In the genomic region with DNA sequence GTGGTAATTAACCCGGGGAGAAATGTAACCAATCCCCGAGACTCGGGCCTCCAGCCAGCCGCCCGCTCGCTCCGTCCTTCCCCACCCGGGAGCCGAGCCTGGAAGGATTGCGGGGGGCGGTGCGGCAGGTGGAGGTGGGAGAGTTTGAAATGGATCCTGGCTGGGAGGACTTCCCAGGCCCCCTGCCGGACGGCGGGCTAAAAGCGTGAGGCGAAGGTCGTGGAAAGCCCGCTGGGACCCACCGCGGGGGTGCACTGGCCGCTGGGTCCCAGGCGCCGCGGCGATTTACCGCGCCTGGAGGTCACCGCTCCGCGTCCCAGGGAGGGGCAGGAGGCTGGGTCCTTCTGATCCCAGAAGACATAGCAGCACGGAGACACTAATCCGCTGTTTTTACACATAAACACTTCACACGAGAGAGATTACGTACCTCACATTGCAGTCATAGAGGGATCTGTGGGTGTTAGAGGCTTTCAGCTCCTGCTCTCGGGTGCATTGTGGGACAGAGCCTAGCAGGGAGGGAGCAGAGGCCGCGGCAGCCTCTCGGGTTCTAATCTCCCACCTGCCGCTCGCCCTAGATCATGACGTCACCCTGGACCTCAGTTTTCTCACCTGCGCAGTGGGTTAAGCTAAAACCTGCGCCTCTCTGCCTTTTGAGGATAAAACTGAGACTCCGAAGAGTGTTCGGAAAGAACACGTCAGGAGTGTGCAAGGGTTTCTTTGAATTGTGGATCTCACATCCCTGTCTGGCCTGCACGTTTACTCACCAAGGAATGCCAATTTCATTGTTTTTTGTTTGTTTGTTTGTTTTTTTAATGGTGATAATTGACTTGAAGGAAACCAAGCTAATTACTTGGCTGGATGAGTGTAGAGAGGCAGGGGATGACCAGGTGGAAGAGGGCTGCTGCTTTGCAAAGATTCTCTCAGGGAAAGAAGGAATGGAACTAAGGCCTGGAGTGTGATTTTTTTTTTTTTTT, we compare ENCODE assay signal across 8 cellular contexts. TPM values are rescaled to one million over a fixed set of nuclear protein-coding genes. Genes with fewer than 3 reads are reported as not detected.
DNase-seq lines count a peak whose midpoint lies in the region; ATAC-seq, FAIRE-seq and TF ChIP-seq lines count a peak whose summit lies in the region.

No MANE protein-coding gene starts in this region.

- POLR2A ChIA-PET in activated CD4-positive, alpha-beta T cell treated with anti-CD3 and anti-CD28 coated beads, Interleukin-2, amount 10 ng/mL, durations not matched to agents 7 days and 5 days (lab: Charles Lee), result no interaction called here
- POLR2A ChIA-PET in H1 (lab: Charles Lee; ENCODE audit: partially characterized antibody), result interaction anchor here (0.9 to 7.1 kb wide), 11 partner anchors 12 to 228 kb away, joined by 3 to 105 read pairs (median 3); a partner anchor contains a TSS

- H2AFZ ChIP-seq in H1 (ENCODE audit: low read length), result peak overlapping the region; percentile 99

- no peak overlapping the region for H4K91ac ChIP-seq in H1 (replicated peaks; ENCODE audit: insufficient read length, low read length)

- peaks cover 14% of the 10 kb centered on the region for H3K4me1 Mint-ChIP-seq in activated CD4-positive, alpha-beta T cell treated with anti-CD3 and anti-CD28 coated beads, Interleukin-2, amount 10 ng/mL, durations not matched to agents 7 days and 5 days
- H3K4me1 Mint-ChIP-seq in stimulated activated naive CD8-positive, alpha-beta T cell treated with anti-CD3 and anti-CD28 coated beads, Interleukin-15, amount 100 ng/mL, for 72 hours, result peaks cover 31% of the 10 kb centered on the region

- H3K4ac ChIP-seq in H1 (replicated peaks; ENCODE audit: insufficient read length, low read depth, low read length), result no peak overlapping the region

- H3K23ac ChIP-seq in H1 (ENCODE audit: insufficient read length), result no peak overlapping the region

- no peaks in the 10 kb centered on the region for H3K79me2 ChIP-seq in H1 (ENCODE audit: control insufficient read depth in 1 of 2, insufficient read depth in 2 of 2, low read length in 2 of 2)

- 0 out of 2 replicates have a peak overlapping the region, but pooled peaks have one; percentile 35 for H2BK5ac ChIP-seq in H1 (ENCODE audit: low read depth, low read length)

- peak overlapping the region; percentile 83 for H4K8ac ChIP-seq in H1 (ENCODE audit: extremely low read depth, insufficient read depth, low read length)

- no peak for TF ChIP-seq EP300 in H1 (IDR thresholded peaks at IDR 0.05; ENCODE audit: borderline replicate concordance in 1 of 2, low read depth in 2 of 2, low read length in 2 of 2)

- H3K4me3 ChIP-seq in H1 (ENCODE audit: extremely low read depth in 1 of 4, insufficient read depth in 2 of 4, low read depth in 3 of 4, low read length in 4 of 4) (peak overlapping the region; percentile 60 to 76 (median 72)), mucosa of descending colon (no peak overlapping the region)

- no peak overlapping the region for H2BK120ac ChIP-seq in H1 (replicated peaks; ENCODE audit: low read depth, low read length)

- H3K79me1 ChIP-seq in H1 (ENCODE audit: low read depth, low read length), result no peaks in the 10 kb centered on the region

- ATAC-seq in HG02678 (IDR thresholded peaks at IDR 0.05; ENCODE audit: unreplicated experiment), result peak; percentile 31
- ATAC-seq in mucosa of descending colon, result peak; percentile 51
- peak; percentile 81 for ATAC-seq in stimulated activated naive CD8-positive, alpha-beta T cell treated with anti-CD3 and anti-CD28 coated beads, Interleukin-15, amount 100 ng/mL, for 72 hours

- peak overlapping the region; percentile 62 for H2BK12ac ChIP-seq in H1 (ENCODE audit: low read depth, low read length)

- no peak overlapping the region for H4K5ac ChIP-seq in H1 (ENCODE audit: insufficient read length, low read depth, low read length)

- intact Hi-C loops in mucosa of descending colon (cut with DNase I, micrococcal nuclease), result no loop called here

- TF ChIP-seq RAD21 in H1 (IDR thresholded peaks at IDR 0.05 in 1 of 2, conservative IDR thresholded peaks at IDR 0.05 in 1 of 2; ENCODE audit: low read depth in 2 of 2, low read length in 2 of 2), result no peak

- 11% methylated on average over 46 of the region's 48 CpGs; no CpG with 5 or more reads in 1 of the 2 experiments for WGBS in H1 (ENCODE audit: extremely low coverage in 1 of 2, insufficient coverage in 1 of 2, insufficient read length in 1 of 2, insufficient replicate concordance in 2 of 2, low coverage in 1 of 2, low lambda C conversion rate in 2 of 2, missing lambda C conversion rate in 1 of 2), 2 experiments

- TF ChIP-seq CTCF in H1 (IDR thresholded peaks at IDR 0.05; ENCODE audit: control extremely low read depth in 1 of 3, insufficient read depth in 1 of 3, low read depth in 1 of 3, low read length in 3 of 3), result peak in 2 of 3 experiments; percentile 16 to 28; a peak in 2 of 4 replicates
- TF ChIP-seq CTCF in mucosa of descending colon (IDR thresholded peaks at IDR 0.05), result no peak

- H3K27me3 ChIP-seq in H1 (replicated peaks in 1 of 4; ENCODE audit: control insufficient read depth in 3 of 4, extremely low read depth in 1 of 4, insufficient read depth in 3 of 4, low read length in 3 of 4), result peaks cover 2 to 6% (median 4%) of the 10 kb centered on the region in 4 experiments; a peak in 4 of 7 replicates

- H3K18ac ChIP-seq in H1 (ENCODE audit: extremely low read depth, low read length), result peak overlapping the region; percentile 75

- FAIRE-seq in H1 (lab: Jason Lieb, UNC), result no peak

- H3K4me1 ChIP-seq in H1 (replicated peaks in 1 of 4; ENCODE audit: control insufficient read depth in 3 of 4, insufficient read depth in 4 of 4, low read length in 3 of 4) (peaks cover 5 to 10% (median 8%) of the 10 kb centered on the region in 4 experiments; a peak in 6 of 7 replicates), mucosa of descending colon (ENCODE audit: low read depth) (peaks cover 4% of the 10 kb centered on the region)

- TF ChIP-seq POLR2A in H1 (IDR thresholded peaks at IDR 0.05; ENCODE audit: control extremely low read depth in 1 of 2, low read depth in 2 of 2, low read length in 2 of 2), result no peak

- no peak overlapping the region for H3K56ac ChIP-seq in H1 (replicated peaks; ENCODE audit: insufficient read length, low read depth, low read length)

- H3K9me3 Mint-ChIP-seq in activated CD4-positive, alpha-beta T cell treated with anti-CD3 and anti-CD28 coated beads, Interleukin-2, amount 10 ng/mL, durations not matched to agents 7 days and 5 days, result no peaks in the 10 kb centered on the region
- H3K9me3 Mint-ChIP-seq in stimulated activated naive CD8-positive, alpha-beta T cell treated with anti-CD3 and anti-CD28 coated beads, Interleukin-15, amount 100 ng/mL, for 72 hours, result no peaks in the 10 kb centered on the region

- H3K36me3 ChIP-seq in H1 (ENCODE audit: control insufficient read depth in 2 of 4, insufficient read depth in 4 of 4, low read length in 3 of 4) (no peaks in the 10 kb centered on the region), mucosa of descending colon (ENCODE audit: low read depth) (no peaks in the 10 kb centered on the region)

- H3K9me3 ChIP-seq in H1 (ENCODE audit: insufficient read depth in 2 of 2, low read depth in 1 of 2, low read length in 1 of 2), result no peaks in the 10 kb centered on the region
- no peaks in the 10 kb centered on the region for H3K9me3 ChIP-seq in mucosa of descending colon

- DNase-seq in NCI-H2081 (lab: John Stamatoyannopoulos, UW), result peak; percentile 57 to 80
- no peak for DNase-seq in NCI-H2081 treated with DMSO at 0.1 percent for 48 hours (lab: John Stamatoyannopoulos, UW)
- DNase-seq in NCI-H1930 (lab: John Stamatoyannopoulos, UW), result peak; percentile 73
- DNase-seq in activated CD4-positive, alpha-beta T cell treated with anti-CD3 and anti-CD28 coated beads, Interleukin-2, amount 10 ng/mL, durations not matched to agents 7 days and 5 days, result peak; percentile 15
- no peak for DNase-seq in H1 (ENCODE audit: low read depth in 1 of 2, low spot score in 2 of 2)
- DNase-seq in mucosa of descending colon, result peak in 2 of 3 donors; percentile 57 to 62
- peak; percentile 60 to 78 for DNase-seq in stimulated activated naive CD8-positive, alpha-beta T cell treated with anti-CD3 and anti-CD28 coated beads, Interleukin-15, amount 100 ng/mL, for 72 hours

- CTCF ChIA-PET in activated CD4-positive, alpha-beta T cell treated with anti-CD3 and anti-CD28 coated beads, Interleukin-2, amount 10 ng/mL, durations not matched to agents 7 days and 5 days (lab: Charles Lee), result interaction anchor here (0.7 to 0.8 kb wide), 2 partner anchors 17 to 92 kb away, joined by 3 to 4 read pairs; a partner anchor contains a TSS
- CTCF ChIA-PET in H1 (lab: Charles Lee; ENCODE audit: partially characterized antibody), result interaction anchor here (0.8 to 2.8 kb wide), 8 partner anchors 8 to 87 kb away, joined by 3 to 13 read pairs (median 5); a partner anchor contains a TSS

- H2BK15ac ChIP-seq in H1 (ENCODE audit: low read length), result no peak overlapping the region; the same call in 1 of the 2 replicates

- H3K9ac ChIP-seq in H1 (replicated peaks in 1 of 4; ENCODE audit: extremely low read depth in 1 of 4, low read depth in 3 of 4, low read length in 3 of 4), result peak overlapping the region in 3 of 4 experiments; percentile 36 to 76 (median 55); a peak in 6 of 7 replicates

- peak overlapping the region; percentile 72; the same call in 1 of the 2 replicates for H2AK5ac ChIP-seq in H1 (ENCODE audit: low read depth, low read length)

- H3K27ac ChIP-seq in H1 (ENCODE audit: low read depth, low read length), result no peak overlapping the region

- peak overlapping the region; percentile 67 for H3K4me3 Mint-ChIP-seq in activated CD4-positive, alpha-beta T cell treated with anti-CD3 and anti-CD28 coated beads, Interleukin-2, amount 10 ng/mL, durations not matched to agents 7 days and 5 days
- peak overlapping the region; percentile 84 to 90 for H3K4me3 Mint-ChIP-seq in stimulated activated naive CD8-positive, alpha-beta T cell treated with anti-CD3 and anti-CD28 coated beads, Interleukin-15, amount 100 ng/mL, for 72 hours

- H3K27me3 Mint-ChIP-seq in activated CD4-positive, alpha-beta T cell treated with anti-CD3 and anti-CD28 coated beads, Interleukin-2, amount 10 ng/mL, durations not matched to agents 7 days and 5 days, result peaks cover 22% of the 10 kb centered on the region
- H3K27me3 Mint-ChIP-seq in stimulated activated naive CD8-positive, alpha-beta T cell treated with anti-CD3 and anti-CD28 coated beads, Interleukin-15, amount 100 ng/mL, for 72 hours, result peaks cover 19% of the 10 kb centered on the region

- H3K4me2 ChIP-seq in H1 (ENCODE audit: insufficient read depth in 1 of 2, low read depth in 2 of 2, low read length in 2 of 2), result peak overlapping the region; percentile 76 to 98

- H3K14ac ChIP-seq in H1 (ENCODE audit: insufficient read length), result no peak overlapping the region

- H4K20me1 ChIP-seq in H1 (replicated peaks in 1 of 2; ENCODE audit: control insufficient read depth in 1 of 2, insufficient read depth in 2 of 2, low read length in 2 of 2), result no peaks in the 10 kb centered on the region

- peaks cover 5% of the 10 kb centered on the region; the same call in 1 of the 2 replicates for H3K23me2 ChIP-seq in H1 (ENCODE audit: low read depth, low read length)

- H3K36me3 Mint-ChIP-seq in activated CD4-positive, alpha-beta T cell treated with anti-CD3 and anti-CD28 coated beads, Interleukin-2, amount 10 ng/mL, durations not matched to agents 7 days and 5 days (ENCODE audit: low read depth), result no peaks in the 10 kb centered on the region

- H3K27ac Mint-ChIP-seq in activated CD4-positive, alpha-beta T cell treated with anti-CD3 and anti-CD28 coated beads, Interleukin-2, amount 10 ng/mL, durations not matched to agents 7 days and 5 days, result peak overlapping the region; percentile 27
- peak overlapping the region; percentile 97 to 99 for H3K27ac Mint-ChIP-seq in stimulated activated naive CD8-positive, alpha-beta T cell treated with anti-CD3 and anti-CD28 coated beads, Interleukin-15, amount 100 ng/mL, for 72 hours

- no peak overlapping the region for H2BK20ac ChIP-seq in H1 (ENCODE audit: low read length)

RNA-seq across cellular contexts. Expression of a gene that starts 17.1 kb away (rescaled TPM):
- 10 to 100 TPM; 15.2 to 17.2 TPM for total RNA-seq in activated CD4-positive, alpha-beta T cell treated with anti-CD3 and anti-CD28 coated beads, Interleukin-2, amount 10 ng/mL, durations not matched to agents 7 days and 5 days
- total RNA-seq in H1 (2021; fragmentation: NEBNext Ultra II Directional; extraction: Animal tissue kit (Norgen Biotek cat#: 25700)), result 79.9 and 83.2 TPM in 2 replicates
- 181 and 202 TPM in 2 replicates for polyA plus RNA-seq in H1 (2011; rRNA removed)
- polyA plus RNA-seq in H1 (2011; cell fraction: cytosol; rRNA removed), result 193 TPM
- 404 TPM for polyA plus RNA-seq in H1 (2011; cell fraction: nucleus; rRNA removed)
- 71.3 to 146 TPM (median 132 TPM) in 4 replicates for polyA plus RNA-seq in H1 (2012, experiment 1 of 2)
- 179 TPM for polyA plus RNA-seq in H1 (2012, experiment 2 of 2)
- 79.7 TPM for polyA plus RNA-seq in H1 (2013, experiment 1 of 2)
- 94.6 TPM for polyA plus RNA-seq in H1 (2013, experiment 2 of 2)
- polyA minus RNA-seq in H1 (2011; rRNA and poly(A)+ RNA removed), result 189 and 196 TPM in 2 replicates
- 42.0 TPM for polyA minus RNA-seq in H1 (2011; cell fraction: cytosol; rRNA and poly(A)+ RNA removed)
- 55.3 TPM for polyA minus RNA-seq in H1 (2011; cell fraction: nucleus; rRNA and poly(A)+ RNA removed)
- 10 to 100 TPM; 19.1 to 38.9 (median 24.1) TPM for total RNA-seq in mucosa of descending colon

RNA-seq across cellular contexts. Expression of a gene that starts 19.3 kb away (rescaled TPM):
- total RNA-seq in activated CD4-positive, alpha-beta T cell treated with anti-CD3 and anti-CD28 coated beads, Interleukin-2, amount 10 ng/mL, durations not matched to agents 7 days and 5 days, result not detected
- not detected in 2 replicates for total RNA-seq in H1 (2021; fragmentation: NEBNext Ultra II Directional; extraction: Animal tissue kit (Norgen Biotek cat#: 25700))
- polyA plus RNA-seq in H1 (2011; rRNA removed), result not detected in 2 replicates
- polyA plus RNA-seq in H1 (2011; cell fraction: cytosol; rRNA removed), result not detected
- not detected for polyA plus RNA-seq in H1 (2011; cell fraction: nucleus; rRNA removed)
- not detected in 4 replicates for polyA plus RNA-seq in H1 (2012, experiment 1 of 2)
- not detected for polyA plus RNA-seq in H1 (2012, experiment 2 of 2)
- not detected for polyA plus RNA-seq in H1 (2013, experiment 1 of 2)
- polyA plus RNA-seq in H1 (2013, experiment 2 of 2), result not detected
- not detected in 2 replicates for polyA minus RNA-seq in H1 (2011; rRNA and poly(A)+ RNA removed)
- polyA minus RNA-seq in H1 (2011; cell fraction: cytosol; rRNA and poly(A)+ RNA removed), result not detected
- polyA minus RNA-seq in H1 (2011; cell fraction: nucleus; rRNA and poly(A)+ RNA removed), result not detected
- under 1 TPM; 0.03 to 0.32 (median 0.10) TPM for total RNA-seq in mucosa of descending colon

RNA-seq across cellular contexts. Expression of a gene that starts 44.4 kb away (rescaled TPM):
- total RNA-seq in activated CD4-positive, alpha-beta T cell treated with anti-CD3 and anti-CD28 coated beads, Interleukin-2, amount 10 ng/mL, durations not matched to agents 7 days and 5 days, result not detected
- 0.41 and 0.44 TPM in 2 replicates for total RNA-seq in H1 (2021; fragmentation: NEBNext Ultra II Directional; extraction: Animal tissue kit (Norgen Biotek cat#: 25700))
- 0.29 and 0.31 TPM in 2 replicates for polyA plus RNA-seq in H1 (2011; rRNA removed)
- polyA plus RNA-seq in H1 (2011; cell fraction: cytosol; rRNA removed), result 0.13 TPM
- polyA plus RNA-seq in H1 (2011; cell fraction: nucleus; rRNA removed), result 0.33 TPM
- polyA plus RNA-seq in H1 (2012, experiment 1 of 2), result 0.21 to 0.52 TPM (median 0.34 TPM) in 4 replicates
- polyA plus RNA-seq in H1 (2012, experiment 2 of 2), result 0.30 TPM
- polyA plus RNA-seq in H1 (2013, experiment 1 of 2), result 0.10 TPM
- 0.09 TPM for polyA plus RNA-seq in H1 (2013, experiment 2 of 2)
- not detected in 2 replicates for polyA minus RNA-seq in H1 (2011; rRNA and poly(A)+ RNA removed)
- polyA minus RNA-seq in H1 (2011; cell fraction: cytosol; rRNA and poly(A)+ RNA removed), result not detected
- polyA minus RNA-seq in H1 (2011; cell fraction: nucleus; rRNA and poly(A)+ RNA removed), result 0.40 TPM
- not detected for total RNA-seq in mucosa of descending colon

RNA-seq across cellular contexts. Expression of a gene that starts 59.1 kb away (rescaled TPM):
- not detected for total RNA-seq in activated CD4-positive, alpha-beta T cell treated with anti-CD3 and anti-CD28 coated beads, Interleukin-2, amount 10 ng/mL, durations not matched to agents 7 days and 5 days
- total RNA-seq in H1 (2021; fragmentation: NEBNext Ultra II Directional; extraction: Animal tissue kit (Norgen Biotek cat#: 25700)), result not detected in 2 replicates
- polyA plus RNA-seq in H1 (2011; rRNA removed), result 0.06 and 0.08 TPM in 2 replicates
- polyA plus RNA-seq in H1 (2011; cell fraction: cytosol; rRNA removed), result 0.08 TPM
- 0.16 TPM for polyA plus RNA-seq in H1 (2011; cell fraction: nucleus; rRNA removed)
- 0.03 to 0.05 TPM (median 0.03 TPM) in 3 of 4 replicates, not detected in the other for polyA plus RNA-seq in H1 (2012, experiment 1 of 2)
- polyA plus RNA-seq in H1 (2012, experiment 2 of 2), result not detected
- polyA plus RNA-seq in H1 (2013, experiment 1 of 2), result 0.02 TPM
- 0.02 TPM for polyA plus RNA-seq in H1 (2013, experiment 2 of 2)
- 0.15 and 0.22 TPM in 2 replicates for polyA minus RNA-seq in H1 (2011; rRNA and poly(A)+ RNA removed)
- not detected for polyA minus RNA-seq in H1 (2011; cell fraction: cytosol; rRNA and poly(A)+ RNA removed)
- 0.20 TPM for polyA minus RNA-seq in H1 (2011; cell fraction: nucleus; rRNA and poly(A)+ RNA removed)
- total RNA-seq in mucosa of descending colon, result not detected

Comparison
In these comparisons a context has a peak if more than half of its experiments do, and no peak if none do; other contexts are left out.
1. DNase-seq: peak in NCI-H2081 (2 of 2), NCI-H1930 (2 of 2), activated CD4-positive, alpha-beta T cell treated with anti-CD3 and anti-CD28 coated beads, Interleukin-2, amount 10 ng/mL, durations not matched to agents 7 days and 5 days (single experiment), mucosa of descending colon (2 of 3) and stimulated activated naive CD8-positive, alpha-beta T cell treated with anti-CD3 and anti-CD28 coated beads, Interleukin-15, amount 100 ng/mL, for 72 hours (2 of 2); none in NCI-H2081 treated with DMSO at 0.1 percent for 48 hours (single experiment) and H1 (0 of 2).
2. ATAC-seq: peak in every context shown above with its lines; median percentile 81 in stimulated activated naive CD8-positive, alpha-beta T cell treated with anti-CD3 and anti-CD28 coated beads, Interleukin-15, amount 100 ng/mL, for 72 hours; 51 in mucosa of descending colon; 31 in HG02678.